ENCODE assay signal across 9 cellular contexts in the genomic region with DNA sequence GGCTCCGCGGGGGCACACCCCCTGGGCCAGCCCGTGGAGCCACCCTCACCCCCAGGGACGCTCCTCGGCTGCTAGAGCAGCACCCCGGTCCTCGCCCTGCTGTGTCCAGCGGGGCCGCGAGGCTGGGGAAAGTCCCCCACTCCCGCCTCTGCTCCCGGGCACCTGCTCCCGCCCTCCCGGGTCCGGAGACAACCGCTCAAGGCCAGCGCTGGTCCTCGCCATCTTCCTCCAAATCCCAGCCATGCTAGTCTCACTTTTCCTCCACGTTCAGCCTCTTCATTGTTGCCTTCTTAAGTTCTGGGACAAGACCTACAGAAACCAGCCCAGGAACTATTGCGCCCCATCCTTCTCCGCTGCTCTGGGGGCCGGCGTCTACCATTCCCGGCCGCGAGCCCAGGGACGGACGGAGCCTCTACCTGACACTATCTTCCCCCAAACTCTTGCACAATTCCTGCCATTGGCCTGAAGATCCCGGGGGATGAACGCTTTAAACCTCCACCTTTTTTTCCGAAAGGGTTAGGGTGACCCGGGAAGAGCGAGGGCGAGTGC. TPM values are rescaled to one million over a fixed set of nuclear protein-coding genes. Genes with fewer than 3 reads are reported as not detected.
DNase-seq lines count a peak whose midpoint lies in the region; ATAC-seq and TF ChIP-seq lines count a peak whose summit lies in the region.
"Had no signal": no experiment of that assay in that cellular context is flagged by ENCODE, and none has a peak within 500 bp of the region (broad histone marks: within the 10 kb centered on the region; RNA-seq: fewer than 3 reads in every experiment).

No MANE protein-coding gene starts in this region.

- no peak for DNase-seq in activated CD8-positive, alpha-beta T cell treated with anti-CD3 and anti-CD28 coated beads for 36 hours
- DNase-seq in activated CD8-positive, alpha-beta T cell treated with anti-CD3 and anti-CD28 coated beads, Interleukin-2, amount 10 ng/mL, durations not matched to agents 7 days and 5 days = no peak
- DNase-seq in RWPE2 (ENCODE audit: low spot score) (peak; percentile 40), iPS-NIHi7 (ENCODE audit: extremely low spot score) (peak; percentile 14), NCI-H2107 treated with DMSO at 0.1 percent for 48 hours (lab: John Stamatoyannopoulos, UW; ENCODE audit: unreplicated experiment) (no peak), AG08396 (ENCODE audit: low spot score) (no peak)
- DNase-seq in stimulated activated effector memory CD8-positive, alpha-beta T cell treated with anti-CD3 and anti-CD28 coated beads, Interleukin-12 subunit alpha, Interleukin-12 subunit beta, amount 100 ng/mL, for 72 hours (ENCODE audit: low spot score in 2 of 2) = no peak
- DNase-seq: NCI-H446 treated with DMSO at 0.1 percent for 48 hours had no signal

- H3K36me3 ChIP-seq in RWPE2 (ENCODE audit: low read depth) = no peaks in the 10 kb centered on the region

- no peak for TF ChIP-seq CTCF in activated CD8-positive, alpha-beta T cell treated with anti-CD3 and anti-CD28 coated beads for 36 hours (IDR thresholded peaks at IDR 0.05)
- no peak for TF ChIP-seq CTCF in RWPE2 (IDR thresholded peaks at IDR 0.05; ENCODE audit: poor library complexity, severe bottlenecking)

- peaks cover 25% of the 10 kb centered on the region for H3K27me3 Mint-ChIP-seq in activated CD8-positive, alpha-beta T cell treated with anti-CD3 and anti-CD28 coated beads for 36 hours
- peaks cover 54% of the 10 kb centered on the region for H3K27me3 Mint-ChIP-seq in activated CD8-positive, alpha-beta T cell treated with anti-CD3 and anti-CD28 coated beads, Interleukin-2, amount 10 ng/mL, durations not matched to agents 7 days and 5 days (ENCODE audit: low read depth)

- ATAC-seq in activated CD8-positive, alpha-beta T cell treated with anti-CD3 and anti-CD28 coated beads for 36 hours = no peak
- ATAC-seq in activated CD8-positive, alpha-beta T cell treated with anti-CD3 and anti-CD28 coated beads, Interleukin-2, amount 10 ng/mL, durations not matched to agents 7 days and 5 days = no peak
- ATAC-seq in RWPE2 (ENCODE audit: low read depth) (no peak), GM18870 (IDR thresholded peaks at IDR 0.05; ENCODE audit: unreplicated experiment) (no peak)
- ATAC-seq in stimulated activated effector memory CD8-positive, alpha-beta T cell treated with anti-CD3 and anti-CD28 coated beads, Interleukin-12 subunit alpha, Interleukin-12 subunit beta, amount 100 ng/mL, for 72 hours = no peak

- H3K27ac ChIP-seq in RWPE2 (ENCODE audit: poor library complexity, severe bottlenecking) = no peak overlapping the region

- H3K27ac Mint-ChIP-seq in activated CD8-positive, alpha-beta T cell treated with anti-CD3 and anti-CD28 coated beads for 36 hours = no peak overlapping the region
- H3K27ac Mint-ChIP-seq in activated CD8-positive, alpha-beta T cell treated with anti-CD3 and anti-CD28 coated beads, Interleukin-2, amount 10 ng/mL, durations not matched to agents 7 days and 5 days = no peak overlapping the region
- H3K27ac Mint-ChIP-seq in stimulated activated effector memory CD8-positive, alpha-beta T cell treated with anti-CD3 and anti-CD28 coated beads, Interleukin-12 subunit alpha, Interleukin-12 subunit beta, amount 100 ng/mL, for 72 hours = no peak overlapping the region

- peaks cover 11% of the 10 kb centered on the region for H3K27me3 ChIP-seq in RWPE2 (ENCODE audit: insufficient read depth, poor library complexity, severe bottlenecking)

- H3K4me1 Mint-ChIP-seq in activated CD8-positive, alpha-beta T cell treated with anti-CD3 and anti-CD28 coated beads for 36 hours (ENCODE audit: low read depth) = peaks cover 6% of the 10 kb centered on the region
- peaks cover 4% of the 10 kb centered on the region for H3K4me1 Mint-ChIP-seq in activated CD8-positive, alpha-beta T cell treated with anti-CD3 and anti-CD28 coated beads, Interleukin-2, amount 10 ng/mL, durations not matched to agents 7 days and 5 days (ENCODE audit: low read depth)
- peaks cover 14% of the 10 kb centered on the region for H3K4me1 Mint-ChIP-seq in stimulated activated effector memory CD8-positive, alpha-beta T cell treated with anti-CD3 and anti-CD28 coated beads, Interleukin-12 subunit alpha, Interleukin-12 subunit beta, amount 100 ng/mL, for 72 hours

- CTCF ChIA-PET in activated CD8-positive, alpha-beta T cell treated with anti-CD3 and anti-CD28 coated beads for 36 hours (lab: Charles Lee) = interaction anchor here (1.4 kb wide), 1 partner anchor 176 kb away, joined by 10 read pairs; no protein-coding TSS in a partner anchor
- CTCF ChIA-PET in activated CD8-positive, alpha-beta T cell treated with anti-CD3 and anti-CD28 coated beads, Interleukin-2, amount 10 ng/mL, durations not matched to agents 7 days and 5 days (lab: Charles Lee) = no interaction called here

- H3K4me3 ChIP-seq in RWPE2 (ENCODE audit: severe bottlenecking) = no peak overlapping the region

- intact Hi-C loops in activated CD8-positive, alpha-beta T cell treated with anti-CD3 and anti-CD28 coated beads for 36 hours (cut with micrococcal nuclease) = no loop called here

- POLR2A ChIA-PET in activated CD8-positive, alpha-beta T cell treated with anti-CD3 and anti-CD28 coated beads for 36 hours (lab: Charles Lee) = no interaction called here
- POLR2A ChIA-PET in activated CD8-positive, alpha-beta T cell treated with anti-CD3 and anti-CD28 coated beads, Interleukin-2, amount 10 ng/mL, durations not matched to agents 7 days and 5 days (lab: Charles Lee) = no interaction called here

- H3K4me3 Mint-ChIP-seq in activated CD8-positive, alpha-beta T cell treated with anti-CD3 and anti-CD28 coated beads for 36 hours = peak overlapping the region; percentile 24
- no peak overlapping the region for H3K4me3 Mint-ChIP-seq in activated CD8-positive, alpha-beta T cell treated with anti-CD3 and anti-CD28 coated beads, Interleukin-2, amount 10 ng/mL, durations not matched to agents 7 days and 5 days
- peak overlapping the region; percentile 71 for H3K4me3 Mint-ChIP-seq in stimulated activated effector memory CD8-positive, alpha-beta T cell treated with anti-CD3 and anti-CD28 coated beads, Interleukin-12 subunit alpha, Interleukin-12 subunit beta, amount 100 ng/mL, for 72 hours

- no peaks in the 10 kb centered on the region for H3K9me3 ChIP-seq in RWPE2 (ENCODE audit: severe bottlenecking)

- H3K9me3 Mint-ChIP-seq in activated CD8-positive, alpha-beta T cell treated with anti-CD3 and anti-CD28 coated beads for 36 hours = no peaks in the 10 kb centered on the region
- no peaks in the 10 kb centered on the region for H3K9me3 Mint-ChIP-seq in activated CD8-positive, alpha-beta T cell treated with anti-CD3 and anti-CD28 coated beads, Interleukin-2, amount 10 ng/mL, durations not matched to agents 7 days and 5 days (ENCODE audit: insufficient read depth)
- no peaks in the 10 kb centered on the region for H3K9me3 Mint-ChIP-seq in stimulated activated effector memory CD8-positive, alpha-beta T cell treated with anti-CD3 and anti-CD28 coated beads, Interleukin-12 subunit alpha, Interleukin-12 subunit beta, amount 100 ng/mL, for 72 hours

- H3K4me1 ChIP-seq in RWPE2 (ENCODE audit: insufficient read depth, poor library complexity, severe bottlenecking) = no peaks in the 10 kb centered on the region

- H3K36me3 Mint-ChIP-seq in activated CD8-positive, alpha-beta T cell treated with anti-CD3 and anti-CD28 coated beads for 36 hours (ENCODE audit: low read depth) = no peaks in the 10 kb centered on the region
- no peaks in the 10 kb centered on the region for H3K36me3 Mint-ChIP-seq in activated CD8-positive, alpha-beta T cell treated with anti-CD3 and anti-CD28 coated beads, Interleukin-2, amount 10 ng/mL, durations not matched to agents 7 days and 5 days (ENCODE audit: low read depth)
- H3K36me3 Mint-ChIP-seq in stimulated activated effector memory CD8-positive, alpha-beta T cell treated with anti-CD3 and anti-CD28 coated beads, Interleukin-12 subunit alpha, Interleukin-12 subunit beta, amount 100 ng/mL, for 72 hours = no peaks in the 10 kb centered on the region

RNA-seq across cellular contexts. Expression of gene KCP, which starts 4.8 kb away (rescaled TPM):
- total RNA-seq in activated CD8-positive, alpha-beta T cell treated with anti-CD3 and anti-CD28 coated beads for 36 hours = not detected
- under 1 TPM in 1 of 2 experiments, not detected in 1; 0.21 TPM for total RNA-seq in activated CD8-positive, alpha-beta T cell treated with anti-CD3 and anti-CD28 coated beads, Interleukin-2, amount 10 ng/mL, durations not matched to agents 7 days and 5 days

RNA-seq across cellular contexts. Expression of gene IRF5, which starts 22.4 kb away (rescaled TPM):
- 1 to 10 TPM; 6.5 to 7.7 TPM for total RNA-seq in activated CD8-positive, alpha-beta T cell treated with anti-CD3 and anti-CD28 coated beads for 36 hours
- total RNA-seq in activated CD8-positive, alpha-beta T cell treated with anti-CD3 and anti-CD28 coated beads, Interleukin-2, amount 10 ng/mL, durations not matched to agents 7 days and 5 days = 1 to 10 TPM; 7.4 to 8.0 TPM

RNA-seq across cellular contexts. Expression of gene ATP6V1F, which starts 52.7 kb away (rescaled TPM):
- 100 to 1,000 TPM; 109 to 113 TPM for total RNA-seq in activated CD8-positive, alpha-beta T cell treated with anti-CD3 and anti-CD28 coated beads for 36 hours
- 100 to 1,000 TPM; 130 to 138 TPM for total RNA-seq in activated CD8-positive, alpha-beta T cell treated with anti-CD3 and anti-CD28 coated beads, Interleukin-2, amount 10 ng/mL, durations not matched to agents 7 days and 5 days

Comparison
In these comparisons a context has a peak if more than half of its experiments do, and no peak if none do; other contexts are left out.
1. DNase-seq: peak in RWPE2 (single experiment) and iPS-NIHi7 (single experiment); none in activated CD8-positive, alpha-beta T cell treated with anti-CD3 and anti-CD28 coated beads for 36 hours (single experiment), activated CD8-positive, alpha-beta T cell treated with anti-CD3 and anti-CD28 coated beads, Interleukin-2, amount 10 ng/mL, durations not matched to agents 7 days and 5 days (single experiment), stimulated activated effector memory CD8-positive, alpha-beta T cell treated with anti-CD3 and anti-CD28 coated beads, Interleukin-12 subunit alpha, Interleukin-12 subunit beta, amount 100 ng/mL, for 72 hours (0 of 2), NCI-H2107 treated with DMSO at 0.1 percent for 48 hours (single experiment) and AG08396 (single experiment).